Comparison of ENCODE assay signal across 28 cellular contexts in genomic region chr7:143848192-143848591, GRCh38.
"Had no signal": no experiment of that assay in that cellular context is flagged by ENCODE, and none has a peak within 500 bp of the region (broad histone marks: within the 10 kb centered on the region; RNA-seq: fewer than 3 reads in every experiment).

No MANE protein-coding gene starts in this region.

- H3K4me2 ChIP-seq: neural progenitor cell, smooth muscle cell had no signal

- H3K4me3 ChIP-seq: neural progenitor cell, ovary, psoas muscle, skin epidermis, smooth muscle cell, spleen, suprapubic skin, testis, tibial artery, transverse colon, upper lobe of right lung, uterus had no signal

- H3K27ac ChIP-seq: neural progenitor cell, ovary, parathyroid adenoma, psoas muscle, skin epidermis, spleen, suprapubic skin, testis, tibial artery, transverse colon, upper lobe of right lung, uterus had no signal

- H3K9me3 ChIP-seq: ovary, suprapubic skin, testis, upper lobe of right lung, uterus had no signal

- DNase-seq: natural killer cell; occipital lobe; ovary; posterior cingulate gyrus; psoas muscle; right cardiac atrium; spleen; stimulated activated CD4-positive, alpha-beta T cell treated with anti-CD3 and anti-CD28 coated beads, Interleukin-12 subunit alpha, Interleukin-12 subunit beta, amount 100 ng/mL, for 4 hours; stimulated activated CD4-positive, alpha-beta T cell treated with anti-CD3 and anti-CD28 coated beads, Interleukin-1b, Interleukin-23, amount 100 ng/mL, for 48 hours; stimulated activated CD4-positive, alpha-beta T cell treated with anti-CD3 and anti-CD28 coated beads, Interleukin-4, amount 100 ng/mL, for 1 hour; stimulated activated CD4-positive, alpha-beta T cell treated with anti-CD3 and anti-CD28 coated beads, Interleukin-4, amount 100 ng/mL, for 4 hours; stimulated activated CD8-positive, alpha-beta memory T cell treated with anti-CD3 and anti-CD28 coated beads, Interleukin-4, amount 100 ng/mL, for 48 hours; stimulated activated naive CD4-positive, alpha-beta T cell; stimulated activated naive CD8-positive, alpha-beta T cell treated with anti-CD3 and anti-CD28 coated beads, Interleukin-15, amount 100 ng/mL, for 72 hours; stimulated activated naive CD8-positive, alpha-beta T cell treated with anti-CD3 and anti-CD28 coated beads, Interleukin-15, Interleukin-2, amounts not matched to agents 100 U/mL and 50 U/mL, for 24 hours; substantia nigra; testis; tibial artery; transverse colon; upper lobe of right lung; uterus had no signal

- ATAC-seq: natural killer cell; psoas muscle; right cardiac atrium; sciatic nerve; stimulated activated memory B cell treated with anti-CD40 and anti-IgM and Interleukin-4, amounts not matched to agents 10 μg/mL and 1 μg/mL and 100 μg/mL, for 72 hours; stimulated activated naive CD8-positive, alpha-beta T cell treated with anti-CD3 and anti-CD28 coated beads, Interleukin-15, amount 100 ng/mL, for 72 hours; stimulated activated naive CD8-positive, alpha-beta T cell treated with anti-CD3 and anti-CD28 coated beads, Interleukin-15, Interleukin-2, amounts not matched to agents 100 U/mL and 50 U/mL, for 24 hours; upper lobe of right lung had no signal

- H3K4me1 ChIP-seq: neural progenitor cell, parathyroid adenoma, spleen, suprapubic skin, testis, tibial artery, transverse colon, upper lobe of right lung, uterus had no signal
